In genomic region chr20:50834599-50835005, GRCh38 we compare ENCODE assay signal across 16 cellular contexts. TPM values are rescaled to one million over a fixed set of nuclear protein-coding genes. Genes with fewer than 3 reads are reported as not detected.
DNase-seq lines count a peak whose midpoint lies in the region; ATAC-seq and TF ChIP-seq lines count a peak whose summit lies in the region.
"Had no signal": no experiment of that assay in that cellular context is flagged by ENCODE, and none has a peak within 500 bp of the region (broad histone marks: within the 10 kb centered on the region; RNA-seq: fewer than 3 reads in every experiment).

No MANE protein-coding gene starts in this region.

- H3K9me3 ChIP-seq in osteoblast (ENCODE audit: low read depth, low read length), result no peaks in the 10 kb centered on the region
- H3K9me3 ChIP-seq: heart right ventricle had no signal

- no peak for TF ChIP-seq CTCF in choroid plexus epithelial cell (conservative IDR thresholded peaks at IDR 0.05; ENCODE audit: low read depth, low read length)
- no peak for TF ChIP-seq CTCF in osteoblast (IDR thresholded peaks at IDR 0.05; ENCODE audit: extremely low read depth, low read depth, low read length)
- TF ChIP-seq CTCF in mesothelial cell of epicardium (IDR thresholded peaks at IDR 0.05; ENCODE audit: unreplicated experiment), result no peak

- no peak overlapping the region for H3K4me3 ChIP-seq in choroid plexus epithelial cell (ENCODE audit: low read depth, low read length)
- H3K4me3 ChIP-seq in osteoblast (ENCODE audit: insufficient read depth, low read length), result no peak overlapping the region
- H3K4me3 ChIP-seq: heart right ventricle had no signal

- no peaks in the 10 kb centered on the region for H4K20me1 ChIP-seq in osteoblast (ENCODE audit: insufficient read depth, low read length)

- H3K27me3 ChIP-seq in osteoblast (ENCODE audit: insufficient read depth, low read length), result no peaks in the 10 kb centered on the region
- H3K27me3 ChIP-seq: heart right ventricle had no signal

- H3K27ac ChIP-seq in osteoblast (ENCODE audit: low read depth, low read length), result no peak overlapping the region
- H3K27ac ChIP-seq: heart right ventricle had no signal

- H3K4me1 ChIP-seq in osteoblast (ENCODE audit: insufficient read depth, low read length), result peaks cover 13% of the 10 kb centered on the region

- DNase-seq in ELR (ENCODE audit: low read depth), result peak; percentile 58
- peak; percentile 78 for DNase-seq in NCI-H226
- DNase-seq in choroid plexus epithelial cell (ENCODE audit: low read depth), result peak; percentile 84
- DNase-seq in osteoblast (ENCODE audit: insufficient read length, low spot score, missing footprints), result peak; percentile 63
- DNase-seq in SKM-1 (lab: John Stamatoyannopoulos, UW; ENCODE audit: unreplicated experiment), result no peak
- DNase-seq in mesothelial cell of epicardium (ENCODE audit: low spot score in 2 of 2, unreplicated experiment in 2 of 2), result no peak
- DNase-seq: activated effector memory CD4-positive, alpha-beta T cell treated with anti-CD3 and anti-CD28 coated beads, Interleukin-2, amount 50 U/mL, for 16 hours; CD4-positive, alpha-beta memory T cell; GF-D8; heart right ventricle; kidney glomerular epithelial cell; NCI-H2029 had no signal

- H2AFZ ChIP-seq in osteoblast (ENCODE audit: low read length), result no peak overlapping the region

- no peaks in the 10 kb centered on the region for H3K27me3 Mint-ChIP-seq in mesothelial cell of epicardium (ENCODE audit: low read depth)
- H3K27me3 Mint-ChIP-seq: CD4-positive, alpha-beta memory T cell; stimulated activated naive CD8-positive, alpha-beta T cell treated with anti-CD3 and anti-CD28 coated beads, Interleukin-15, Interleukin-2, amounts not matched to agents 100 ng/mL and 50 ng/mL, for 24 hours had no signal

- no peaks in the 10 kb centered on the region for H3K36me3 ChIP-seq in osteoblast (ENCODE audit: insufficient read depth, low read length)
- H3K36me3 ChIP-seq: heart right ventricle had no signal

- peaks cover 19% of the 10 kb centered on the region for H3K36me3 Mint-ChIP-seq in mesothelial cell of epicardium

- peaks cover 18% of the 10 kb centered on the region for H3K4me1 Mint-ChIP-seq in mesothelial cell of epicardium
- H3K4me1 Mint-ChIP-seq: WTC11 had no signal

- no peak overlapping the region for H3K4me3 Mint-ChIP-seq in mesothelial cell of epicardium
- H3K4me3 Mint-ChIP-seq: CD4-positive, alpha-beta memory T cell; stimulated activated naive CD8-positive, alpha-beta T cell treated with anti-CD3 and anti-CD28 coated beads, Interleukin-15, Interleukin-2, amounts not matched to agents 100 ng/mL and 50 ng/mL, for 24 hours; WTC11 had no signal

- H3K9me3 Mint-ChIP-seq in mesothelial cell of epicardium, result no peaks in the 10 kb centered on the region
- H3K9me3 Mint-ChIP-seq: CD4-positive, alpha-beta memory T cell; stimulated activated naive CD8-positive, alpha-beta T cell treated with anti-CD3 and anti-CD28 coated beads, Interleukin-15, Interleukin-2, amounts not matched to agents 100 ng/mL and 50 ng/mL, for 24 hours; WTC11 had no signal

- H3K4me2 ChIP-seq in osteoblast (ENCODE audit: insufficient read depth, low read length), result no peak overlapping the region

- no peaks in the 10 kb centered on the region for H3K79me2 ChIP-seq in osteoblast (ENCODE audit: insufficient read depth, low read length)

- ATAC-seq in activated CD4-positive, CD25-positive, alpha-beta regulatory T cell treated with anti-CD3 and anti-CD28 coated beads, Interleukin-2, amount 50 U/mL, for 24 hours, result no peak
- ATAC-seq: heart right ventricle, Panc1, WTC11 had no signal

- H3K27ac Mint-ChIP-seq in mesothelial cell of epicardium, result no peak overlapping the region
- H3K27ac Mint-ChIP-seq: CD4-positive, alpha-beta memory T cell; stimulated activated naive CD8-positive, alpha-beta T cell treated with anti-CD3 and anti-CD28 coated beads, Interleukin-15, Interleukin-2, amounts not matched to agents 100 ng/mL and 50 ng/mL, for 24 hours; WTC11 had no signal

RNA-seq across cellular contexts. Expression of gene BCAS4, which starts 39.7 kb away (rescaled TPM):
- total RNA-seq in osteoblast, result 2.4 and 2.9 TPM in 2 replicates
- total RNA-seq in mesothelial cell of epicardium, result 12.9 to 15.9 TPM (median 15.2 TPM) in 3 replicates

Comparison
In these comparisons a context has a peak if more than half of its experiments do, and no peak if none do; other contexts are left out.
1. DNase-seq: peak in ELR (single experiment), NCI-H226 (single experiment), choroid plexus epithelial cell (single experiment) and osteoblast (single experiment); none in SKM-1 (single experiment) and mesothelial cell of epicardium (0 of 2).